In genomic region chr11:47642099-47642855, GRCh38 we compare ENCODE assay signal across 1 cellular context.
A peak's percentile ranks its signal among the peaks of the same experiment; 100 is the strongest.
TF ChIP-seq lines count a peak whose summit lies in the region.

Gene MTCH2, minus strand, starts transcription at chr11:47642559. Its CDS starts 94 bp downstream, at chr11:47642465.

TF ChIP-seq in K562, 482 proteins besides CTCF, POLR2A, EP300 and RAD21 (continued from another document and continues in another):
- TF ChIP-seq, protein P1, sequence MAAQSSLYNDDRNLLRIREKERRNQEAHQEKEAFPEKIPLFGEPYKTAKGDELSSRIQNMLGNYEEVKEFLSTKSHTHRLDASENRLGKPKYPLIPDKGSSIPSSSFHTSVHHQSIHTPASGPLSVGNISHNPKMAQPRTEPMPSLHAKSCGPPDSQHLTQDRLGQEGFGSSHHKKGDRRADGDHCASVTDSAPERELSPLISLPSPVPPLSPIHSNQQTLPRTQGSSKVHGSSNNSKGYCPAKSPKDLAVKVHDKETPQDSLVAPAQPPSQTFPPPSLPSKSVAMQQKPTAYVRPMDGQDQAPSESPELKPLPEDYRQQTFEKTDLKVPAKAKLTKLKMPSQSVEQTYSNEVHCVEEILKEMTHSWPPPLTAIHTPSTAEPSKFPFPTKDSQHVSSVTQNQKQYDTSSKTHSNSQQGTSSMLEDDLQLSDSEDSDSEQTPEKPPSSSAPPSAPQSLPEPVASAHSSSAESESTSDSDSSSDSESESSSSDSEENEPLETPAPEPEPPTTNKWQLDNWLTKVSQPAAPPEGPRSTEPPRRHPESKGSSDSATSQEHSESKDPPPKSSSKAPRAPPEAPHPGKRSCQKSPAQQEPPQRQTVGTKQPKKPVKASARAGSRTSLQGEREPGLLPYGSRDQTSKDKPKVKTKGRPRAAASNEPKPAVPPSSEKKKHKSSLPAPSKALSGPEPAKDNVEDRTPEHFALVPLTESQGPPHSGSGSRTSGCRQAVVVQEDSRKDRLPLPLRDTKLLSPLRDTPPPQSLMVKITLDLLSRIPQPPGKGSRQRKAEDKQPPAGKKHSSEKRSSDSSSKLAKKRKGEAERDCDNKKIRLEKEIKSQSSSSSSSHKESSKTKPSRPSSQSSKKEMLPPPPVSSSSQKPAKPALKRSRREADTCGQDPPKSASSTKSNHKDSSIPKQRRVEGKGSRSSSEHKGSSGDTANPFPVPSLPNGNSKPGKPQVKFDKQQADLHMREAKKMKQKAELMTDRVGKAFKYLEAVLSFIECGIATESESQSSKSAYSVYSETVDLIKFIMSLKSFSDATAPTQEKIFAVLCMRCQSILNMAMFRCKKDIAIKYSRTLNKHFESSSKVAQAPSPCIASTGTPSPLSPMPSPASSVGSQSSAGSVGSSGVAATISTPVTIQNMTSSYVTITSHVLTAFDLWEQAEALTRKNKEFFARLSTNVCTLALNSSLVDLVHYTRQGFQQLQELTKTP (IDR thresholded peaks at IDR 0.05; ENCODE audit: low read depth in 1 of 2, partially characterized antibody in 2 of 2) = no peak
- TF ChIP-seq CBFA2T2 (conservative IDR thresholded peaks at IDR 0.05) (peak; percentile 65), ZNF24 (IDR thresholded peaks at IDR 0.05) (0 out of 2 replicates have a peak, but pooled peaks have one; percentile 10), SLC30A9 (CRISPR knock-in tag; IDR thresholded peaks at IDR 0.05) (no peak), ZNF431 (CRISPR knock-in tag; IDR thresholded peaks at IDR 0.05) (0 out of 2 replicates have a peak, but pooled peaks have one; percentile 57), POU5F1 (IDR thresholded peaks at IDR 0.05; ENCODE audit: borderline replicate concordance, low read depth, low read length, partially characterized antibody) (no peak), PTTG1 (tag; IDR thresholded peaks at IDR 0.05; ENCODE audit: low read depth) (no peak), ZNF277 (CRISPR knock-in tag; IDR thresholded peaks at IDR 0.05; ENCODE audit: borderline replicate concordance) (no peak), ZNF184 (CRISPR knock-in tag; IDR thresholded peaks at IDR 0.05) (no peak), ZNF75A (CRISPR knock-in tag; IDR thresholded peaks at IDR 0.05) (no peak), YY1 (IDR thresholded peaks at IDR 0.05; ENCODE audit: borderline replicate concordance in 1 of 3, control insufficient read depth in 1 of 3, extremely low read depth in 1 of 3, insufficient read depth in 3 of 3, insufficient read length in 1 of 3, insufficient replicate concordance in 2 of 3, low read depth in 1 of 3, low read length in 2 of 3) (peak; percentile 87 to 95 (median 92)), KDM5B (IDR thresholded peaks at IDR 0.05; ENCODE audit: insufficient replicate concordance, low read depth, low read length) (peak; percentile 87), ZNF589 (CRISPR knock-in tag; IDR thresholded peaks at IDR 0.05; ENCODE audit: low read depth) (no peak), SNIP1 (IDR thresholded peaks at IDR 0.05; ENCODE audit: low read depth) (no peak), GTF2F1 (IDR thresholded peaks at IDR 0.05; ENCODE audit: low read depth, low read length) (peak; percentile 41; the same call in 1 of the 2 replicates), PRPF4 (IDR thresholded peaks at IDR 0.05; ENCODE audit: insufficient read depth, low read depth, low read length, poor library complexity, severe bottlenecking) (no peak), TRIM25 (IDR thresholded peaks at IDR 0.05; ENCODE audit: borderline replicate concordance) (no peak), ELF1 (tag; IDR thresholded peaks at IDR 0.05) (peak; percentile 83), NBN (IDR thresholded peaks at IDR 0.05; ENCODE audit: low read depth) (no peak), SRSF9 (IDR thresholded peaks at IDR 0.05; ENCODE audit: borderline replicate concordance, low read depth, low read length) (no peak), SMARCA5 (IDR thresholded peaks at IDR 0.05) (no peak), EP400 (IDR thresholded peaks at IDR 0.05) (peak; percentile 74), ZNF3 (CRISPR knock-in tag; IDR thresholded peaks at IDR 0.05) (no peak), ZFP30 (CRISPR knock-in tag; IDR thresholded peaks at IDR 0.05; ENCODE audit: borderline replicate concordance) (no peak), MAFK (IDR thresholded peaks at IDR 0.05; ENCODE audit: low read length) (no peak)
- TF ChIP-seq, protein P2, sequence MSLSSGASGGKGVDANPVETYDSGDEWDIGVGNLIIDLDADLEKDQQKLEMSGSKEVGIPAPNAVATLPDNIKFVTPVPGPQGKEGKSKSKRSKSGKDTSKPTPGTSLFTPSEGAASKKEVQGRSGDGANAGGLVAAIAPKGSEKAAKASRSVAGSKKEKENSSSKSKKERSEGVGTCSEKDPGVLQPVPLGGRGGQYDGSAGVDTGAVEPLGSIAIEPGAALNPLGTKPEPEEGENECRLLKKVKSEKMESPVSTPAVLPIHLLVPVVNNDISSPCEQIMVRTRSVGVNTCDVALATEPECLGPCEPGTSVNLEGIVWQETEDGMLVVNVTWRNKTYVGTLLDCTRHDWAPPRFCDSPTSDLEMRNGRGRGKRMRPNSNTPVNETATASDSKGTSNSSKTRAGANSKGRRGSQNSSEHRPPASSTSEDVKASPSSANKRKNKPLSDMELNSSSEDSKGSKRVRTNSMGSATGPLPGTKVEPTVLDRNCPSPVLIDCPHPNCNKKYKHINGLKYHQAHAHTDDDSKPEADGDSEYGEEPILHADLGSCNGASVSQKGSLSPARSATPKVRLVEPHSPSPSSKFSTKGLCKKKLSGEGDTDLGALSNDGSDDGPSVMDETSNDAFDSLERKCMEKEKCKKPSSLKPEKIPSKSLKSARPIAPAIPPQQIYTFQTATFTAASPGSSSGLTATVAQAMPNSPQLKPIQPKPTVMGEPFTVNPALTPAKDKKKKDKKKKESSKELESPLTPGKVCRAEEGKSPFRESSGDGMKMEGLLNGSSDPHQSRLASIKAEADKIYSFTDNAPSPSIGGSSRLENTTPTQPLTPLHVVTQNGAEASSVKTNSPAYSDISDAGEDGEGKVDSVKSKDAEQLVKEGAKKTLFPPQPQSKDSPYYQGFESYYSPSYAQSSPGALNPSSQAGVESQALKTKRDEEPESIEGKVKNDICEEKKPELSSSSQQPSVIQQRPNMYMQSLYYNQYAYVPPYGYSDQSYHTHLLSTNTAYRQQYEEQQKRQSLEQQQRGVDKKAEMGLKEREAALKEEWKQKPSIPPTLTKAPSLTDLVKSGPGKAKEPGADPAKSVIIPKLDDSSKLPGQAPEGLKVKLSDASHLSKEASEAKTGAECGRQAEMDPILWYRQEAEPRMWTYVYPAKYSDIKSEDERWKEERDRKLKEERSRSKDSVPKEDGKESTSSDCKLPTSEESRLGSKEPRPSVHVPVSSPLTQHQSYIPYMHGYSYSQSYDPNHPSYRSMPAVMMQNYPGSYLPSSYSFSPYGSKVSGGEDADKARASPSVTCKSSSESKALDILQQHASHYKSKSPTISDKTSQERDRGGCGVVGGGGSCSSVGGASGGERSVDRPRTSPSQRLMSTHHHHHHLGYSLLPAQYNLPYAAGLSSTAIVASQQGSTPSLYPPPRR (CRISPR knock-in tag; IDR thresholded peaks at IDR 0.05; ENCODE audit: borderline replicate concordance) = no peak
- TF ChIP-seq, protein P3, sequence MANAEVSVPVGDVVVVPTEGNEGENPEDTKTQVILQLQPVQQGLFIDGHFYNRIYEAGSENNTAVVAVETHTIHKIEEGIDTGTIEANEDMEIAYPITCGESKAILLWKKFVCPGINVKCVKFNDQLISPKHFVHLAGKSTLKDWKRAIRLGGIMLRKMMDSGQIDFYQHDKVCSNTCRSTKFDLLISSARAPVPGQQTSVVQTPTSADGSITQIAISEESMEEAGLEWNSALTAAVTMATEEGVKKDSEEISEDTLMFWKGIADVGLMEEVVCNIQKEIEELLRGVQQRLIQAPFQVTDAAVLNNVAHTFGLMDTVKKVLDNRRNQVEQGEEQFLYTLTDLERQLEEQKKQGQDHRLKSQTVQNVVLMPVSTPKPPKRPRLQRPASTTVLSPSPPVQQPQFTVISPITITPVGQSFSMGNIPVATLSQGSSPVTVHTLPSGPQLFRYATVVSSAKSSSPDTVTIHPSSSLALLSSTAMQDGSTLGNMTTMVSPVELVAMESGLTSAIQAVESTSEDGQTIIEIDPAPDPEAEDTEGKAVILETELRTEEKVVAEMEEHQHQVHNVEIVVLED (CRISPR knock-in tag; IDR thresholded peaks at IDR 0.05) = peak; percentile 92
- TF ChIP-seq, protein P4, sequence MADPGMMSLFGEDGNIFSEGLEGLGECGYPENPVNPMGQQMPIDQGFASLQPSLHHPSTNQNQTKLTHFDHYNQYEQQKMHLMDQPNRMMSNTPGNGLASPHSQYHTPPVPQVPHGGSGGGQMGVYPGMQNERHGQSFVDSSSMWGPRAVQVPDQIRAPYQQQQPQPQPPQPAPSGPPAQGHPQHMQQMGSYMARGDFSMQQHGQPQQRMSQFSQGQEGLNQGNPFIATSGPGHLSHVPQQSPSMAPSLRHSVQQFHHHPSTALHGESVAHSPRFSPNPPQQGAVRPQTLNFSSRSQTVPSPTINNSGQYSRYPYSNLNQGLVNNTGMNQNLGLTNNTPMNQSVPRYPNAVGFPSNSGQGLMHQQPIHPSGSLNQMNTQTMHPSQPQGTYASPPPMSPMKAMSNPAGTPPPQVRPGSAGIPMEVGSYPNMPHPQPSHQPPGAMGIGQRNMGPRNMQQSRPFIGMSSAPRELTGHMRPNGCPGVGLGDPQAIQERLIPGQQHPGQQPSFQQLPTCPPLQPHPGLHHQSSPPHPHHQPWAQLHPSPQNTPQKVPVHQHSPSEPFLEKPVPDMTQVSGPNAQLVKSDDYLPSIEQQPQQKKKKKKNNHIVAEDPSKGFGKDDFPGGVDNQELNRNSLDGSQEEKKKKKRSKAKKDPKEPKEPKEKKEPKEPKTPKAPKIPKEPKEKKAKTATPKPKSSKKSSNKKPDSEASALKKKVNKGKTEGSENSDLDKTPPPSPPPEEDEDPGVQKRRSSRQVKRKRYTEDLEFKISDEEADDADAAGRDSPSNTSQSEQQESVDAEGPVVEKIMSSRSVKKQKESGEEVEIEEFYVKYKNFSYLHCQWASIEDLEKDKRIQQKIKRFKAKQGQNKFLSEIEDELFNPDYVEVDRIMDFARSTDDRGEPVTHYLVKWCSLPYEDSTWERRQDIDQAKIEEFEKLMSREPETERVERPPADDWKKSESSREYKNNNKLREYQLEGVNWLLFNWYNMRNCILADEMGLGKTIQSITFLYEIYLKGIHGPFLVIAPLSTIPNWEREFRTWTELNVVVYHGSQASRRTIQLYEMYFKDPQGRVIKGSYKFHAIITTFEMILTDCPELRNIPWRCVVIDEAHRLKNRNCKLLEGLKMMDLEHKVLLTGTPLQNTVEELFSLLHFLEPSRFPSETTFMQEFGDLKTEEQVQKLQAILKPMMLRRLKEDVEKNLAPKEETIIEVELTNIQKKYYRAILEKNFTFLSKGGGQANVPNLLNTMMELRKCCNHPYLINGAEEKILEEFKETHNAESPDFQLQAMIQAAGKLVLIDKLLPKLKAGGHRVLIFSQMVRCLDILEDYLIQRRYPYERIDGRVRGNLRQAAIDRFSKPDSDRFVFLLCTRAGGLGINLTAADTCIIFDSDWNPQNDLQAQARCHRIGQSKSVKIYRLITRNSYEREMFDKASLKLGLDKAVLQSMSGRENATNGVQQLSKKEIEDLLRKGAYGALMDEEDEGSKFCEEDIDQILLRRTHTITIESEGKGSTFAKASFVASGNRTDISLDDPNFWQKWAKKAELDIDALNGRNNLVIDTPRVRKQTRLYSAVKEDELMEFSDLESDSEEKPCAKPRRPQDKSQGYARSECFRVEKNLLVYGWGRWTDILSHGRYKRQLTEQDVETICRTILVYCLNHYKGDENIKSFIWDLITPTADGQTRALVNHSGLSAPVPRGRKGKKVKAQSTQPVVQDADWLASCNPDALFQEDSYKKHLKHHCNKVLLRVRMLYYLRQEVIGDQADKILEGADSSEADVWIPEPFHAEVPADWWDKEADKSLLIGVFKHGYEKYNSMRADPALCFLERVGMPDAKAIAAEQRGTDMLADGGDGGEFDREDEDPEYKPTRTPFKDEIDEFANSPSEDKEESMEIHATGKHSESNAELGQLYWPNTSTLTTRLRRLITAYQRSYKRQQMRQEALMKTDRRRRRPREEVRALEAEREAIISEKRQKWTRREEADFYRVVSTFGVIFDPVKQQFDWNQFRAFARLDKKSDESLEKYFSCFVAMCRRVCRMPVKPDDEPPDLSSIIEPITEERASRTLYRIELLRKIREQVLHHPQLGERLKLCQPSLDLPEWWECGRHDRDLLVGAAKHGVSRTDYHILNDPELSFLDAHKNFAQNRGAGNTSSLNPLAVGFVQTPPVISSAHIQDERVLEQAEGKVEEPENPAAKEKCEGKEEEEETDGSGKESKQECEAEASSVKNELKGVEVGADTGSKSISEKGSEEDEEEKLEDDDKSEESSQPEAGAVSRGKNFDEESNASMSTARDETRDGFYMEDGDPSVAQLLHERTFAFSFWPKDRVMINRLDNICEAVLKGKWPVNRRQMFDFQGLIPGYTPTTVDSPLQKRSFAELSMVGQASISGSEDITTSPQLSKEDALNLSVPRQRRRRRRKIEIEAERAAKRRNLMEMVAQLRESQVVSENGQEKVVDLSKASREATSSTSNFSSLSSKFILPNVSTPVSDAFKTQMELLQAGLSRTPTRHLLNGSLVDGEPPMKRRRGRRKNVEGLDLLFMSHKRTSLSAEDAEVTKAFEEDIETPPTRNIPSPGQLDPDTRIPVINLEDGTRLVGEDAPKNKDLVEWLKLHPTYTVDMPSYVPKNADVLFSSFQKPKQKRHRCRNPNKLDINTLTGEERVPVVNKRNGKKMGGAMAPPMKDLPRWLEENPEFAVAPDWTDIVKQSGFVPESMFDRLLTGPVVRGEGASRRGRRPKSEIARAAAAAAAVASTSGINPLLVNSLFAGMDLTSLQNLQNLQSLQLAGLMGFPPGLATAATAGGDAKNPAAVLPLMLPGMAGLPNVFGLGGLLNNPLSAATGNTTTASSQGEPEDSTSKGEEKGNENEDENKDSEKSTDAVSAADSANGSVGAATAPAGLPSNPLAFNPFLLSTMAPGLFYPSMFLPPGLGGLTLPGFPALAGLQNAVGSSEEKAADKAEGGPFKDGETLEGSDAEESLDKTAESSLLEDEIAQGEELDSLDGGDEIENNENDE (IDR thresholded peaks at IDR 0.05; ENCODE audit: low read depth, low read length) = no peak
